Comparison of ENCODE assay signal across 1 cellular context in genomic region chr7:73652541-73652949, GRCh38.
A peak's percentile ranks its signal among the peaks of the same experiment; 100 is the strongest.
TF ChIP-seq lines count a peak whose summit lies in the region.

No MANE protein-coding gene starts in this region.

TF ChIP-seq in HepG2, 621 proteins besides CTCF, POLR2A, EP300 and RAD21:
- TF ChIP-seq PRDM15 (CRISPR knock-in tag; IDR thresholded peaks at IDR 0.05) (peak; percentile 68), RBM39 (IDR thresholded peaks at IDR 0.05; ENCODE audit: low read depth, low read length, poor library complexity, severe bottlenecking) (no peak), RXRA (CRISPR knock-in tag; IDR thresholded peaks at IDR 0.05) (peak; percentile 68), ZNF562 (CRISPR knock-in tag; IDR thresholded peaks at IDR 0.05; ENCODE audit: borderline replicate concordance) (no peak), TBX3 (IDR thresholded peaks at IDR 0.05; ENCODE audit: borderline replicate concordance) (no peak), ZEB1 (IDR thresholded peaks at IDR 0.05; ENCODE audit: insufficient replicate concordance, low read depth) (peak; percentile 25), ZSCAN29 (CRISPR knock-in tag; conservative IDR thresholded peaks at IDR 0.05) (0 out of 2 replicates have a peak, but pooled peaks have one; percentile 26), ZNF530 (CRISPR knock-in tag; IDR thresholded peaks at IDR 0.05; ENCODE audit: low read depth) (no peak), MTF1 (CRISPR knock-in tag; IDR thresholded peaks at IDR 0.05) (no peak), PAXIP1 (CRISPR knock-in tag; conservative IDR thresholded peaks at IDR 0.05) (0 out of 2 replicates have a peak, but pooled peaks have one; percentile 25), ZMYM2 (CRISPR knock-in tag; IDR thresholded peaks at IDR 0.05) (0 out of 2 replicates have a peak, but pooled peaks have one; percentile 22), POGK (CRISPR knock-in tag; conservative IDR thresholded peaks at IDR 0.05) (peak; percentile 78; the same call in 1 of the 2 replicates), ZMYM3 (CRISPR knock-in tag; IDR thresholded peaks at IDR 0.05) (peak; percentile 74), ZNF18 (CRISPR knock-in tag; IDR thresholded peaks at IDR 0.05; ENCODE audit: insufficient replicate concordance) (peak; percentile 52), ZNF441 (CRISPR knock-in tag; IDR thresholded peaks at IDR 0.05; ENCODE audit: borderline replicate concordance) (no peak), THRA (CRISPR knock-in tag; IDR thresholded peaks at IDR 0.05; ENCODE audit: borderline replicate concordance) (peak; percentile 78; the same call in 1 of the 2 replicates), ZNF3 (CRISPR knock-in tag; IDR thresholded peaks at IDR 0.05) (no peak), RXRB (CRISPR knock-in tag; IDR thresholded peaks at IDR 0.05; ENCODE audit: borderline replicate concordance) (peak; percentile 39; the same call in 1 of the 2 replicates), ZNF12 (CRISPR knock-in tag; IDR thresholded peaks at IDR 0.05) (no peak), ZNF644 (CRISPR knock-in tag; IDR thresholded peaks at IDR 0.05; ENCODE audit: low read depth) (no peak), RARA (CRISPR knock-in tag; IDR thresholded peaks at IDR 0.05) (peak; percentile 52), ZNF629 (CRISPR knock-in tag; conservative IDR thresholded peaks at IDR 0.05) (peak; percentile 88), HNF4G (IDR thresholded peaks at IDR 0.05; ENCODE audit: borderline replicate concordance, low read depth, low read length) (0 out of 2 replicates have a peak, but pooled peaks have one; percentile 6), HNF4G (CRISPR knock-in tag; IDR thresholded peaks at IDR 0.05; ENCODE audit: borderline replicate concordance, low read depth) (no peak), TEAD3 (CRISPR knock-in tag; optimal IDR thresholded peaks at IDR 0.05; ENCODE audit: borderline replicate concordance) (peak; percentile 72), MED1 (CRISPR knock-in tag; IDR thresholded peaks at IDR 0.05) (no peak), SALL1 (CRISPR knock-in tag; IDR thresholded peaks at IDR 0.05) (peak; percentile 48; the same call in 1 of the 2 replicates), ZNF496 (CRISPR knock-in tag; IDR thresholded peaks at IDR 0.05; ENCODE audit: insufficient replicate concordance) (no peak), KDM1A (CRISPR knock-in tag; IDR thresholded peaks at IDR 0.05) (peak; percentile 63; the same call in 1 of the 2 replicates), HNF4A (CRISPR knock-in tag; IDR thresholded peaks at IDR 0.05) (peak; percentile 51; the same call in 1 of the 2 replicates), ZNF788 (CRISPR knock-in tag; IDR thresholded peaks at IDR 0.05; ENCODE audit: borderline replicate concordance) (0 out of 2 replicates have a peak, but pooled peaks have one; percentile 19)
